7 cellular contexts compared by ENCODE assay signal in genomic region chr7:44978511-44979366, GRCh38. TPM values are rescaled to one million over a fixed set of nuclear protein-coding genes. Genes with fewer than 3 reads are reported as not detected.
DNase-seq lines count a peak whose midpoint lies in the region; ATAC-seq and TF ChIP-seq lines count a peak whose summit lies in the region.

TSS of gene MYO1G (minus strand) at chr7:44979015. CDS start at chr7:44978961, 54 bp downstream.

- H3K4me3 ChIP-seq in effector memory CD4-positive, alpha-beta T cell (ENCODE audit: insufficient read depth, low read depth, low read length, poor library complexity, severe bottlenecking): peak within 1 kb of the TSS; percentile 77
- H3K4me3 ChIP-seq in smooth muscle cell: no peak within 1 kb of the TSS

- H3K9ac ChIP-seq in smooth muscle cell (ENCODE audit: low read depth): no peak within 1 kb of the TSS

- H3K79me2 ChIP-seq in smooth muscle cell (ENCODE audit: low read depth): no peaks in the 10 kb centered on the region

- no peaks in the 10 kb centered on the region for H4K20me1 ChIP-seq in smooth muscle cell (ENCODE audit: low read depth)

- H3K36me3 ChIP-seq in effector memory CD4-positive, alpha-beta T cell (ENCODE audit: control insufficient read depth, insufficient read depth, low read length): peaks cover 45% of the 10 kb centered on the region
- peaks cover 8% of the 10 kb centered on the region for H3K36me3 ChIP-seq in smooth muscle cell (ENCODE audit: low read depth)

- no peak within 1 kb of the TSS for H3K4me2 ChIP-seq in smooth muscle cell

- H3K27me3 ChIP-seq in effector memory CD4-positive, alpha-beta T cell (replicated peaks; ENCODE audit: control insufficient read depth, insufficient read depth, low read length, poor library complexity, severe bottlenecking): no peaks in the 10 kb centered on the region
- no peaks in the 10 kb centered on the region for H3K27me3 ChIP-seq in smooth muscle cell (ENCODE audit: low read depth)

- H3F3A ChIP-seq in smooth muscle cell (ENCODE audit: low read depth): peaks cover 8% of the 10 kb centered on the region

- no peaks in the 10 kb centered on the region for H3K9me3 ChIP-seq in effector memory CD4-positive, alpha-beta T cell (ENCODE audit: control insufficient read depth, low read length)
- no peaks in the 10 kb centered on the region for H3K9me3 ChIP-seq in smooth muscle cell (replicated peaks; ENCODE audit: low read depth)

- ATAC-seq in GM19372 (IDR thresholded peaks at IDR 0.05; ENCODE audit: low read depth, unreplicated experiment) (peak; percentile 53), HG03439 (IDR thresholded peaks at IDR 0.05; ENCODE audit: unreplicated experiment) (peak; percentile 47), omental fat pad (ENCODE audit: low FRiP score) (no peak)

- no peak within 1 kb of the TSS for H2AFZ ChIP-seq in smooth muscle cell (ENCODE audit: low read depth)

- WGBS in smooth muscle cell (ENCODE audit: low lambda C conversion rate): 94% methylated on average over 23 of the region's 24 CpGs

- in situ Hi-C loops in G401 (cut with HindIII; ENCODE audit: low sequenced_read_pairs): no loop called here

- H3K4me1 ChIP-seq in effector memory CD4-positive, alpha-beta T cell (ENCODE audit: control insufficient read depth, insufficient read depth, low read length, poor library complexity, severe bottlenecking): peaks cover 65% of the 10 kb centered on the region
- no peaks in the 10 kb centered on the region for H3K4me1 ChIP-seq in smooth muscle cell (ENCODE audit: low read depth)

- TF ChIP-seq CTCF in smooth muscle cell (IDR thresholded peaks at IDR 0.05; ENCODE audit: borderline replicate concordance, insufficient read depth, poor library complexity, severe bottlenecking) (no peak), omental fat pad (IDR thresholded peaks at IDR 0.05) (no peak)

- peak; percentile 85 for DNase-seq in activated CD4-positive, CD25-positive, alpha-beta regulatory T cell treated with anti-CD3 and anti-CD28 coated beads, Interleukin-2, amount 50 U/mL, for 72 hours
- peak; percentile 78 to 85 (median 84) for DNase-seq in effector memory CD4-positive, alpha-beta T cell
- DNase-seq in smooth muscle cell (lab: John Stamatoyannopoulos, UW; ENCODE audit: unreplicated experiment) (no peak), omental fat pad (ENCODE audit: low spot score) (no peak), G401 (ENCODE audit: low spot score) (no peak)

- peak within 1 kb of the TSS; percentile 93 for H3K27ac ChIP-seq in effector memory CD4-positive, alpha-beta T cell (ENCODE audit: insufficient read depth, low read length, poor library complexity, severe bottlenecking)
- peak within 1 kb of the TSS; percentile 54 for H3K27ac ChIP-seq in smooth muscle cell (ENCODE audit: low read depth)

RNA-seq across cellular contexts. Expression of gene MYO1G, which starts in this region (rescaled TPM):
- 0.04 and 0.27 TPM in 2 replicates for total RNA-seq in smooth muscle cell
- 0.31 TPM in 1 of 2 replicates, not detected in the other for polyA plus RNA-seq in smooth muscle cell
- total RNA-seq in omental fat pad: 10 to 100 TPM in 1 of 4 donors, 1 to 10 TPM in 3; 2.6 to 14.7 (median 4.0) TPM
- total RNA-seq in G401 (2014; rRNA removed; shearing (Covaris generic)): 0.37 and 0.98 TPM in 2 replicates

Comparison
In these comparisons a context has a peak if more than half of its experiments do, and no peak if none do; other contexts are left out.
1. DNase-seq: peak in activated CD4-positive, CD25-positive, alpha-beta regulatory T cell treated with anti-CD3 and anti-CD28 coated beads, Interleukin-2, amount 50 U/mL, for 72 hours (single experiment) and effector memory CD4-positive, alpha-beta T cell (3 of 3); none in smooth muscle cell (single experiment), omental fat pad (single experiment) and G401 (single experiment).